In the genomic region with DNA sequence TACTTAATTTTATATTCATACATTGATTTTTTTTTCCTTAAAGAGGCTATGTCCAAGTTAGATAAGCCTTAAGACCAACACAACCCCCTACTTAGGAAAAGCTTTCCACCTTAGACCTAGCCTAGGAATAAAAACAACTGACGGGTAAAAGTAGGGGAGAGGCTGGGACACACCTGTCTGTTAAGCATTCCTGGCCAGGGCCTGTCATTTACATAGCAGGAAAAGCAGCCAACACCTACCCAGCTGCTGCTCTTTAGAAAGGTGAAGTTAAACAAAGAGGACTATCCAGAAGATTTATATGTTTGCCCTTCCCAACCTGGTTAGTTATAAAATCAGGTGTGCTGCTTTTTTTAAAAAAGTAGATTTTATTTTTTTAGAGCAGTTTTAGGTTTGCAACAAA, we compare ENCODE assay signal across 9 cellular contexts. TPM values are rescaled to one million over a fixed set of nuclear protein-coding genes. Genes with fewer than 3 reads are reported as not detected.
DNase-seq lines count a peak whose midpoint lies in the region; ATAC-seq and TF ChIP-seq lines count a peak whose summit lies in the region.
"Had no signal": no experiment of that assay in that cellular context is flagged by ENCODE, and none has a peak within 500 bp of the region (broad histone marks: within the 10 kb centered on the region; RNA-seq: fewer than 3 reads in every experiment).

No MANE protein-coding gene starts in this region.

- no peaks in the 10 kb centered on the region for H3K36me3 ChIP-seq in Peyer's patch
- H3K36me3 ChIP-seq: thoracic aorta had no signal

- peak overlapping the region in 3 of 4 donors; percentile 75 to 89 (median 79) for H3K27ac ChIP-seq in Peyer's patch
- H3K27ac ChIP-seq: thoracic aorta had no signal

- no peaks in the 10 kb centered on the region for H3K9me3 Mint-ChIP-seq in stimulated activated effector memory CD8-positive, alpha-beta T cell treated with anti-CD3 and anti-CD28 coated beads, Interleukin-12 subunit alpha, Interleukin-12 subunit beta, amount 100 ng/mL, for 72 hours

- H3K4me1 Mint-ChIP-seq in stimulated activated effector memory CD8-positive, alpha-beta T cell treated with anti-CD3 and anti-CD28 coated beads, Interleukin-12 subunit alpha, Interleukin-12 subunit beta, amount 100 ng/mL, for 72 hours: peaks cover 11% of the 10 kb centered on the region

- peak in 1 of 2 donors; percentile 38 for TF ChIP-seq POLR2A in Peyer's patch (IDR thresholded peaks at IDR 0.05)

- no peaks in the 10 kb centered on the region for H3K27me3 ChIP-seq in Peyer's patch

- peaks cover 0 to 17% (median 0%) of the 10 kb centered on the region in 4 donors for H3K4me1 ChIP-seq in Peyer's patch

- no peak for ATAC-seq in left lobe of liver
- ATAC-seq in stimulated activated effector memory CD8-positive, alpha-beta T cell treated with anti-CD3 and anti-CD28 coated beads, Interleukin-12 subunit alpha, Interleukin-12 subunit beta, amount 100 ng/mL, for 72 hours: no peak

- no peaks in the 10 kb centered on the region for H3K36me3 Mint-ChIP-seq in stimulated activated effector memory CD8-positive, alpha-beta T cell treated with anti-CD3 and anti-CD28 coated beads, Interleukin-12 subunit alpha, Interleukin-12 subunit beta, amount 100 ng/mL, for 72 hours

- no peak overlapping the region for H3K4me3 ChIP-seq in Peyer's patch
- H3K4me3 ChIP-seq: thoracic aorta had no signal

- no peak overlapping the region for H3K4me3 Mint-ChIP-seq in stimulated activated effector memory CD8-positive, alpha-beta T cell treated with anti-CD3 and anti-CD28 coated beads, Interleukin-12 subunit alpha, Interleukin-12 subunit beta, amount 100 ng/mL, for 72 hours

- H3K27ac Mint-ChIP-seq in stimulated activated effector memory CD8-positive, alpha-beta T cell treated with anti-CD3 and anti-CD28 coated beads, Interleukin-12 subunit alpha, Interleukin-12 subunit beta, amount 100 ng/mL, for 72 hours: no peak overlapping the region

- no peaks in the 10 kb centered on the region for H3K9me3 ChIP-seq in Peyer's patch
- H3K9me3 ChIP-seq: thoracic aorta had no signal

- TF ChIP-seq CTCF in Peyer's patch (IDR thresholded peaks at IDR 0.05): no peak

- DNase-seq in NCI-H1092 treated with DMSO at 0.1 percent for 48 hours (lab: John Stamatoyannopoulos, UW) (peak; percentile 54), NCI-H1092 (lab: John Stamatoyannopoulos, UW) (no peak), Peyer's patch (peak; percentile 28 to 84 (median 57)), left kidney (ENCODE audit: low read depth, low spot score) (peak; percentile 42), NAMALWA (ENCODE audit: low spot score) (no peak), left lobe of liver (ENCODE audit: low spot score) (no peak), 8988T (no peak)
- no peak for DNase-seq in stimulated activated effector memory CD8-positive, alpha-beta T cell treated with anti-CD3 and anti-CD28 coated beads, Interleukin-12 subunit alpha, Interleukin-12 subunit beta, amount 100 ng/mL, for 72 hours (ENCODE audit: low spot score in 2 of 2)

RNA-seq across cellular contexts. Expression of a gene that starts 29.1 kb away (rescaled TPM):
- total RNA-seq in Peyer's patch (1 to 10 TPM; 1.1 to 3.5 (median 2.3) TPM), left lobe of liver (0.23 TPM)

Comparison
In these comparisons a context has a peak if more than half of its experiments do, and no peak if none do; other contexts are left out.
1. DNase-seq: peak in NCI-H1092 treated with DMSO at 0.1 percent for 48 hours (single experiment), Peyer's patch (3 of 3) and left kidney (single experiment); none in NCI-H1092 (single experiment), NAMALWA (single experiment), left lobe of liver (single experiment), 8988T (single experiment) and stimulated activated effector memory CD8-positive, alpha-beta T cell treated with anti-CD3 and anti-CD28 coated beads, Interleukin-12 subunit alpha, Interleukin-12 subunit beta, amount 100 ng/mL, for 72 hours (0 of 2).